1 cellular context compared by ENCODE assay signal in genomic region chr1:153946622-153947246, GRCh38.
TF ChIP-seq lines count a peak whose summit lies in the region.

DENND4B (minus strand) TSS chr1:153946718; CDS start chr1:153944374, 2,344 bp downstream.

TF ChIP-seq in GM12878, 131 proteins besides CTCF, POLR2A, EP300 and RAD21 (continued from another document):
- TF ChIP-seq SPI1 (IDR thresholded peaks at IDR 0.05; ENCODE audit: borderline replicate concordance, insufficient read depth, low read depth, low read length) (peak; percentile 82), MTA2 (IDR thresholded peaks at IDR 0.05; ENCODE audit: low read depth) (0 out of 2 replicates have a peak, but pooled peaks have one; percentile 13), TCF12 (IDR thresholded peaks at IDR 0.05; ENCODE audit: low read depth, low read length) (peak; percentile 59; the same call in 1 of the 2 replicates), ZBED1 (IDR thresholded peaks at IDR 0.05; ENCODE audit: borderline replicate concordance) (0 out of 2 replicates have a peak, but pooled peaks have one; percentile 11), BACH1 (IDR thresholded peaks at IDR 0.05; ENCODE audit: borderline replicate concordance) (peak; percentile 17; the same call in 1 of the 2 replicates), HDGF (IDR thresholded peaks at IDR 0.05) (peak; percentile 79; the same call in 1 of the 2 replicates), EED (IDR thresholded peaks at IDR 0.05; ENCODE audit: low read depth) (peak; percentile 74), KDM1A (IDR thresholded peaks at IDR 0.05; ENCODE audit: borderline replicate concordance) (no peak), PAX8 (IDR thresholded peaks at IDR 0.05) (no peak), NR2F1 (conservative IDR thresholded peaks at IDR 0.05) (peak; percentile 87), SRF (IDR thresholded peaks at IDR 0.05; ENCODE audit: low read depth in 2 of 2, low read length in 2 of 2) (0 out of 4 replicates have a peak, but pooled peaks of 1 of the 2 experiments have one; percentile 43), RELB (IDR thresholded peaks at IDR 0.05; ENCODE audit: low read depth) (peak; percentile 64), E2F8 (IDR thresholded peaks at IDR 0.05; ENCODE audit: low read depth, partially characterized antibody) (no peak), BCLAF1 (IDR thresholded peaks at IDR 0.05) (no peak), BCL3 (IDR thresholded peaks at IDR 0.05; ENCODE audit: borderline replicate concordance, insufficient read depth, low read depth, low read length, poor library complexity, severe bottlenecking) (peak; percentile 83), TARDBP (IDR thresholded peaks at IDR 0.05; ENCODE audit: borderline replicate concordance) (peak; percentile 70; the same call in 1 of the 2 replicates), NBN (IDR thresholded peaks at IDR 0.05) (peak; percentile 59; the same call in 1 of the 2 replicates), MEF2A (IDR thresholded peaks at IDR 0.05; ENCODE audit: insufficient read depth, low read depth, low read length) (0 out of 2 replicates have a peak, but pooled peaks have one; percentile 15), POU2F2 (IDR thresholded peaks at IDR 0.05; ENCODE audit: borderline replicate concordance, low read depth, low read length) (peak; percentile 33; the same call in 1 of the 3 replicates), EZH2 (IDR thresholded peaks at IDR 0.05; ENCODE audit: borderline replicate concordance, control insufficient read depth, low read depth, low read length) (no peak), WRNIP1 (IDR thresholded peaks at IDR 0.05; ENCODE audit: borderline replicate concordance, low read depth, low read length) (no peak), RELA (IDR thresholded peaks at IDR 0.05; ENCODE audit: borderline replicate concordance, partially characterized antibody) (peak; percentile 40), TCF3 (IDR thresholded peaks at IDR 0.05; ENCODE audit: borderline replicate concordance, insufficient read depth, low read depth, low read length) (peak; percentile 51; the same call in 1 of the 2 replicates), ETV6 (conservative IDR thresholded peaks at IDR 0.05 in 1 of 2, IDR thresholded peaks at IDR 0.05 in 1 of 2; ENCODE audit: borderline replicate concordance in 1 of 2, low read depth in 1 of 2) (0 out of 4 replicates have a peak, but pooled peaks of 1 of the 2 experiments have one; percentile 37), CREB1 (IDR thresholded peaks at IDR 0.05; ENCODE audit: low read depth) (0 out of 2 replicates have a peak, but pooled peaks have one; percentile 50), BCL11A (IDR thresholded peaks at IDR 0.05; ENCODE audit: low read depth, low read length) (0 out of 2 replicates have a peak, but pooled peaks have one; percentile 4), TAF1 (IDR thresholded peaks at IDR 0.05; ENCODE audit: borderline replicate concordance, low read depth, low read length) (peak; percentile 73; the same call in 1 of the 2 replicates), RAD51 (IDR thresholded peaks at IDR 0.05) (no peak), NR2C2 (IDR thresholded peaks at IDR 0.05; ENCODE audit: borderline replicate concordance, control insufficient read depth, insufficient read length, low read depth) (no peak), IKZF2 (IDR thresholded peaks at IDR 0.05) (peak; percentile 83 to 86), MEF2B (IDR thresholded peaks at IDR 0.05; ENCODE audit: partially characterized antibody, poor library complexity, severe bottlenecking) (peak; percentile 20), SMC3 (IDR thresholded peaks at IDR 0.05; ENCODE audit: borderline replicate concordance, low read length) (peak; percentile 65; the same call in 1 of the 2 replicates)
